11 cellular contexts compared by ENCODE assay signal in genomic region chr7:38858281-38858884, GRCh38. TPM values are rescaled to one million over a fixed set of nuclear protein-coding genes. Genes with fewer than 3 reads are reported as not detected.
DNase-seq lines count a peak whose midpoint lies in the region; TF ChIP-seq lines count a peak whose summit lies in the region.
"Had no signal": no experiment of that assay in that cellular context is flagged by ENCODE, and none has a peak within 500 bp of the region (broad histone marks: within the 10 kb centered on the region; RNA-seq: fewer than 3 reads in every experiment).

No MANE protein-coding gene starts in this region.

- H3K4me3 ChIP-seq in cardiac fibroblast (replicated peaks in 1 of 2; ENCODE audit: low read depth in 2 of 2, low read length in 2 of 2) = no peak overlapping the region
- H3K4me3 ChIP-seq in mesodermal cell (ENCODE audit: extremely low read depth, insufficient read depth, low read length, poor library complexity, severe bottlenecking) = no peak overlapping the region
- no peak overlapping the region for H3K4me3 ChIP-seq in tibial artery

- TF ChIP-seq CTCF in cardiac fibroblast (IDR thresholded peaks at IDR 0.05; ENCODE audit: low read depth, low read length) (no peak), tibial artery (IDR thresholded peaks at IDR 0.05) (no peak), GM20000 (IDR thresholded peaks at IDR 0.05; ENCODE audit: extremely low read depth, missing control alignments) (no peak)

- H3K27ac ChIP-seq in mesodermal cell (ENCODE audit: low read depth, low read length, severe bottlenecking) (peak overlapping the region; percentile 77), tibial artery (no peak overlapping the region)
- H3K27ac ChIP-seq: KMS-11 had no signal

- 83 to 100% methylated on average over 1 to 2 of the region's 5 CpGs for WGBS in mesodermal cell (ENCODE audit: insufficient coverage in 2 of 2), 2 experiments

- H3K4me1 ChIP-seq in mesodermal cell (ENCODE audit: control insufficient read depth, insufficient read depth, low read length, poor library complexity, severe bottlenecking) (peaks cover 10% of the 10 kb centered on the region), tibial artery (peaks cover 0 to 12% (median 1%) of the 10 kb centered on the region in 4 donors)

- intact Hi-C loops in tibial artery (cut with DNase I; ENCODE audit: low total_unique reads) = no loop called here

- no peaks in the 10 kb centered on the region for H3K27me3 ChIP-seq in tibial artery

- DNase-seq in Daoy (ENCODE audit: low read depth) (peak; percentile 33), NCI-H2029 (lab: John Stamatoyannopoulos, UW) (peak; percentile 63), cardiac fibroblast (ENCODE audit: low read depth in 2 of 2) (peak; percentile 42 to 65), tibial artery (no peak), GM20000 (ENCODE audit: low spot score) (no peak)
- DNase-seq in stimulated activated CD4-positive, alpha-beta T cell treated with anti-CD3 and anti-CD28 coated beads, Interleukin-1b, Interleukin-23, amount 100 ng/mL, for 48 hours = no peak
- no peak for DNase-seq in activated CD4-positive, alpha-beta T cell treated with anti-CD3 and anti-CD28 coated beads, Interleukin-2, amount 50 U/mL, for 48 hours
- DNase-seq: activated CD4-positive, alpha-beta T cell treated with anti-CD3 and anti-CD28 coated beads, Interleukin-2, amount 50 U/mL, for 4 hours; anterior cingulate cortex had no signal

- H3K36me3 ChIP-seq in mesodermal cell (ENCODE audit: control insufficient read depth, insufficient read depth, low read length) (no peaks in the 10 kb centered on the region), tibial artery (peaks cover 0 to 7% (median 0%) of the 10 kb centered on the region in 3 donors)

- H3K9me3 ChIP-seq in mesodermal cell (ENCODE audit: control insufficient read depth, low read length) (no peaks in the 10 kb centered on the region), tibial artery (no peaks in the 10 kb centered on the region)

RNA-seq across cellular contexts. Expression of gene VPS41, which starts 50.6 kb away (rescaled TPM):
- 53.4 and 70.9 TPM in 2 replicates for total RNA-seq in Daoy (2014; rRNA removed; shearing (Covaris generic))
- polyA plus RNA-seq in mesodermal cell (2013, experiment 1 of 2) = 26.7 TPM
- polyA plus RNA-seq in mesodermal cell (2013, experiment 2 of 2) = 28.1 TPM

Comparison
In these comparisons a context has a peak if more than half of its experiments do, and no peak if none do; other contexts are left out.
1. DNase-seq: peak in Daoy (single experiment), NCI-H2029 (single experiment) and cardiac fibroblast (2 of 2); none in stimulated activated CD4-positive, alpha-beta T cell treated with anti-CD3 and anti-CD28 coated beads, Interleukin-1b, Interleukin-23, amount 100 ng/mL, for 48 hours (single experiment), tibial artery (0 of 2), GM20000 (single experiment) and activated CD4-positive, alpha-beta T cell treated with anti-CD3 and anti-CD28 coated beads, Interleukin-2, amount 50 U/mL, for 48 hours (0 of 2).